In genomic region chr5:85182344-85182743, GRCh38 we compare ENCODE assay signal across 27 cellular contexts.
"Had no signal": no experiment of that assay in that cellular context is flagged by ENCODE, and none has a peak within 500 bp of the region (broad histone marks: within the 10 kb centered on the region; RNA-seq: fewer than 3 reads in every experiment).

No MANE protein-coding gene starts in this region.

- H3K4me3 ChIP-seq: dorsolateral prefrontal cortex, gastrocnemius medialis, heart left ventricle, hepatocyte, lung, mucosa of descending colon, prostate gland, right atrium auricular region, testis, tibial artery had no signal

- DNase-seq: effector CD4-positive, alpha-beta T cell; foreskin fibroblast; gastrocnemius medialis; heart left ventricle; kidney glomerular epithelial cell; left colon; left ventricle myocardium superior; mucosa of descending colon; naive thymus-derived CD4-positive, alpha-beta T cell; stimulated activated CD4-positive, alpha-beta T cell treated with anti-CD3 and anti-CD28 coated beads, Interleukin-2, amount 100 ng/mL, for 24 hours; stimulated activated CD4-positive, alpha-beta T cell treated with anti-CD3 and anti-CD28 coated beads, Interleukin-4, amount 100 ng/mL, for 24 hours; stimulated activated naive CD8-positive, alpha-beta T cell treated with anti-CD3 and anti-CD28 coated beads, Interleukin-15, Interleukin-2, amounts not matched to agents 100 U/mL and 50 U/mL, for 24 hours; substantia nigra; testis; tibial artery had no signal

- H3K4me2 ChIP-seq: hepatocyte had no signal

- H2AFZ ChIP-seq: hepatocyte, parathyroid adenoma had no signal

- ATAC-seq: esophagus mucosa; gastrocnemius medialis; heart left ventricle; left colon; left ventricle myocardium superior; mucosa of descending colon; naive thymus-derived CD4-positive, alpha-beta T cell; sciatic nerve; stimulated activated effector memory CD8-positive, alpha-beta T cell treated with anti-CD3 and anti-CD28 coated beads, Interleukin-12 subunit alpha, Interleukin-12 subunit beta, amount 100 ng/mL, for 72 hours; stimulated activated naive CD8-positive, alpha-beta T cell treated with anti-CD3 and anti-CD28 coated beads, Interleukin-15, Interleukin-2, amounts not matched to agents 100 U/mL and 50 U/mL, for 24 hours had no signal

- H3K27me3 ChIP-seq: dorsolateral prefrontal cortex, gastrocnemius medialis, heart left ventricle, hepatocyte, right atrium auricular region, testis, tibial artery had no signal

- H3K36me3 ChIP-seq: gastrocnemius medialis, heart left ventricle, prostate gland, right atrium auricular region, tibial artery had no signal

- H3K36me3 Mint-ChIP-seq: memory B cell; mesothelial cell of epicardium; naive thymus-derived CD4-positive, alpha-beta T cell; stimulated activated effector memory CD8-positive, alpha-beta T cell treated with anti-CD3 and anti-CD28 coated beads, Interleukin-12 subunit alpha, Interleukin-12 subunit beta, amount 100 ng/mL, for 72 hours; type B pancreatic cell had no signal

- H3K27me3 Mint-ChIP-seq: memory B cell; naive thymus-derived CD4-positive, alpha-beta T cell; type B pancreatic cell had no signal

- H3K9me3 ChIP-seq: gastrocnemius medialis, heart left ventricle, mucosa of descending colon, prostate gland, right atrium auricular region, testis, tibial artery had no signal

- H3K27ac ChIP-seq: dorsolateral prefrontal cortex, gastrocnemius medialis, heart left ventricle, hepatocyte, parathyroid adenoma, prostate gland, right atrium auricular region, testis, tibial artery had no signal

- H3K9ac ChIP-seq: parathyroid adenoma had no signal

- H3K4me1 Mint-ChIP-seq: mesothelial cell of epicardium; naive thymus-derived CD4-positive, alpha-beta T cell; stimulated activated effector memory CD8-positive, alpha-beta T cell treated with anti-CD3 and anti-CD28 coated beads, Interleukin-12 subunit alpha, Interleukin-12 subunit beta, amount 100 ng/mL, for 72 hours had no signal

- H3K27ac Mint-ChIP-seq: memory B cell; mesothelial cell of epicardium; naive thymus-derived CD4-positive, alpha-beta T cell; stimulated activated effector memory CD8-positive, alpha-beta T cell treated with anti-CD3 and anti-CD28 coated beads, Interleukin-12 subunit alpha, Interleukin-12 subunit beta, amount 100 ng/mL, for 72 hours; type B pancreatic cell had no signal

- H3K4me1 ChIP-seq: gastrocnemius medialis, heart left ventricle, parathyroid adenoma, prostate gland, right atrium auricular region, testis, tibial artery had no signal

- H3K4me3 Mint-ChIP-seq: memory B cell; mesothelial cell of epicardium; naive thymus-derived CD4-positive, alpha-beta T cell; stimulated activated effector memory CD8-positive, alpha-beta T cell treated with anti-CD3 and anti-CD28 coated beads, Interleukin-12 subunit alpha, Interleukin-12 subunit beta, amount 100 ng/mL, for 72 hours; type B pancreatic cell had no signal

- H3K79me2 ChIP-seq: hepatocyte, parathyroid adenoma had no signal

- H3K9me3 Mint-ChIP-seq: mesothelial cell of epicardium, type B pancreatic cell had no signal
